Comparison of ENCODE assay signal across 18 cellular contexts in the genomic region with DNA sequence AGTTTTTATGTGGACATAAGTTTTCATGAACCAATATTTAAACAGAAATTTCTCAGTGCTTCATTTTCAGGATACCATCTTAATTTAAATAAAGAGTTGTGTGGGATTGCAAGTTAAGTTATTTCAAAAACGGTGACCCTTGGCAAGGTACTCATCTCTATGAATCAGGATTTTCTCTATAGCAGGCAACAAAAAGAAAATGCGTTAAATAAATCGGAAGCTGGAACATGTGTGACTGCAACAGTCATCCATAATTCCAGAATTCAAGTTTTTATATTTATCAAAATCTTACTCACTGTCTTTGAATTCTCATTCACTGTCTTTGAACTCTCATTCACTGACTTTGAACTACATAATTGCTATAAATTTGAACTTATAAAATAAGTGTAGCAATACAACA.
"Had no signal": no experiment of that assay in that cellular context is flagged by ENCODE, and none has a peak within 500 bp of the region (broad histone marks: within the 10 kb centered on the region; RNA-seq: fewer than 3 reads in every experiment).

No MANE protein-coding gene starts in this region.

- H3K27ac Mint-ChIP-seq: naive thymus-derived CD8-positive, alpha-beta T cell; stimulated activated effector memory CD8-positive, alpha-beta T cell treated with anti-CD3 and anti-CD28 coated beads, Interleukin-12 subunit alpha, Interleukin-12 subunit beta, amount 100 ng/mL, for 72 hours; type B pancreatic cell had no signal

- H3K36me3 ChIP-seq: esophagus muscularis mucosa, neutrophil, ovary, right atrium auricular region, suprapubic skin, thyroid gland had no signal

- H3K27ac ChIP-seq: hepatocyte, neutrophil, ovary, thyroid gland had no signal

- H2AFZ ChIP-seq: hepatocyte had no signal

- H3K4me2 ChIP-seq: hepatocyte had no signal

- H3K9me3 Mint-ChIP-seq: naive thymus-derived CD8-positive, alpha-beta T cell; stimulated activated effector memory CD8-positive, alpha-beta T cell treated with anti-CD3 and anti-CD28 coated beads, Interleukin-12 subunit alpha, Interleukin-12 subunit beta, amount 100 ng/mL, for 72 hours; type B pancreatic cell had no signal

- DNase-seq: effector memory CD4-positive, alpha-beta T cell; foreskin melanocyte; head of caudate nucleus; left colon; mucosa of descending colon; naive thymus-derived CD8-positive, alpha-beta T cell; ovary; stimulated activated CD4-positive, alpha-beta T cell treated with anti-CD3 and anti-CD28 coated beads, Interleukin-4, amount 100 ng/mL, for 1 hour; stimulated activated CD8-positive, alpha-beta memory T cell treated with anti-CD3 and anti-CD28 coated beads, Interleukin-4, amount 100 ng/mL, for 48 hours; stimulated activated naive CD8-positive, alpha-beta T cell treated with anti-CD3 and anti-CD28 coated beads, Interleukin-15, Interleukin-2, amounts not matched to agents 100 U/mL and 50 U/mL, for 24 hours; thyroid gland had no signal

- H3K79me2 ChIP-seq: hepatocyte had no signal

- H3K9me3 ChIP-seq: esophagus muscularis mucosa, mucosa of descending colon, neutrophil, ovary, right atrium auricular region, suprapubic skin, thyroid gland had no signal

- H3K4me3 ChIP-seq: esophagus muscularis mucosa, hepatocyte, mucosa of descending colon, ovary, right atrium auricular region, suprapubic skin, thyroid gland had no signal

- H3K4me3 Mint-ChIP-seq: naive thymus-derived CD8-positive, alpha-beta T cell; stimulated activated effector memory CD8-positive, alpha-beta T cell treated with anti-CD3 and anti-CD28 coated beads, Interleukin-12 subunit alpha, Interleukin-12 subunit beta, amount 100 ng/mL, for 72 hours; type B pancreatic cell had no signal

- H3K4me1 ChIP-seq: right atrium auricular region, thyroid gland had no signal

- H3K36me3 Mint-ChIP-seq: naive thymus-derived CD8-positive, alpha-beta T cell; stimulated activated effector memory CD8-positive, alpha-beta T cell treated with anti-CD3 and anti-CD28 coated beads, Interleukin-12 subunit alpha, Interleukin-12 subunit beta, amount 100 ng/mL, for 72 hours; type B pancreatic cell had no signal

- H3K4me1 Mint-ChIP-seq: stimulated activated effector memory CD8-positive, alpha-beta T cell treated with anti-CD3 and anti-CD28 coated beads, Interleukin-12 subunit alpha, Interleukin-12 subunit beta, amount 100 ng/mL, for 72 hours had no signal

- H3K27me3 ChIP-seq: esophagus muscularis mucosa, ovary, right atrium auricular region, suprapubic skin, thyroid gland had no signal
